ENCODE assay signal across 8 cellular contexts in the genomic region with DNA sequence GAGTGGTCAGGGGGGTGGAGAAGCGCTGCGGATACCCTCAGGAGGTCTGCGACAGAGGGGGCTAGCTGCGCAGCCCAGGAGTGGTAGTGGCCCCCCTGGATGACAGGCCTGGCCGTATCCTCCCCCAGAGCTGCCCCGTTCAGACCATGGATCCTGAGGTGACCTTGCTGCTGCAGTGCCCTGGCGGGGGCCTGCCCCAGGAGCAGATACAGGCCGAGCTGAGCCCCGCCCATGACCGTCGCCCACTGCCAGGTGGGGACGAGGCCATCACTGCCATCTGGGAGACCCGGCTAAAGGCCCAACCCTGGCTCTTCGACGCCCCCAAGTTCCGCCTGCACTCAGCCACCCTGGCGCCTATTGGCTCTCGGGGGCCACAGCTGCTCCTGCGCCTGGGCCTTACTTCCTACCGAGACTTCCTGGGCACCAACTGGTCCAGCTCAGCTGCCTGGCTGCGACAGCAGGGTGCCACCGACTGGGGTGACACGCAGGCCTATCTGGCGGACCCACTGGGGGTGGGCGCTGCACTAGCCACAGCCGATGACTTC. TPM values are rescaled to one million over a fixed set of nuclear protein-coding genes. Genes with fewer than 3 reads are reported as not detected.
DNase-seq lines count a peak whose midpoint lies in the region; ATAC-seq and TF ChIP-seq lines count a peak whose summit lies in the region.

No MANE protein-coding gene starts in this region.

- peak; percentile 20 for ATAC-seq in HG03354 (IDR thresholded peaks at IDR 0.05; ENCODE audit: poor library complexity, severe bottlenecking, unreplicated experiment)
- peak; percentile 32 to 48 for ATAC-seq in gastrocnemius medialis
- no peak for ATAC-seq in HG02870 (IDR thresholded peaks at IDR 0.05; ENCODE audit: unreplicated experiment)
- ATAC-seq in GM21717 (IDR thresholded peaks at IDR 0.05; ENCODE audit: unreplicated experiment), result no peak

- H3K27me3 Mint-ChIP-seq in activated naive CD4-positive, alpha-beta T cell treated with anti-CD3 and anti-CD28 coated beads, Interleukin-2, amount 50 U/mL, for 24 hours, result no peaks in the 10 kb centered on the region

- peak overlapping the region; percentile 87 for H3K4me3 Mint-ChIP-seq in activated naive CD4-positive, alpha-beta T cell treated with anti-CD3 and anti-CD28 coated beads, Interleukin-2, amount 50 U/mL, for 24 hours

- intact Hi-C loops in left ventricle myocardium inferior (cut with micrococcal nuclease) (no loop called here), gastrocnemius medialis (cut with DNase I; ENCODE audit: low total_unique reads) (loop anchor here (1.0 to 5.0 kb wide), 3 partner anchors 19 to 59 kb away; partner anchors contain the start of genes MACROD1 and STIP1)

- DNase-seq in Peyer's patch, result peak; percentile 77 to 89 (median 85)
- peak; percentile 60 for DNase-seq in left ventricle myocardium inferior
- peak; percentile 41 to 74 for DNase-seq in gastrocnemius medialis

- TF ChIP-seq CTCF in Peyer's patch (IDR thresholded peaks at IDR 0.05) (peak in 1 of 6 experiments; percentile 8), left ventricle myocardium inferior (IDR thresholded peaks at IDR 0.05; ENCODE audit: borderline replicate concordance) (no peak), gastrocnemius medialis (IDR thresholded peaks at IDR 0.05 in 4 of 5, conservative IDR thresholded peaks at IDR 0.05 in 1 of 5) (no peak)

- in situ Hi-C loops in gastrocnemius medialis (cut with MboI; ENCODE audit: low sequenced_read_pairs in 4 of 4), result no loop called here

- no peaks in the 10 kb centered on the region for H3K9me3 ChIP-seq in Peyer's patch
- no peaks in the 10 kb centered on the region for H3K9me3 ChIP-seq in left ventricle myocardium inferior (replicated peaks)
- no peaks in the 10 kb centered on the region for H3K9me3 ChIP-seq in gastrocnemius medialis

- TF ChIP-seq POLR2A in Peyer's patch (IDR thresholded peaks at IDR 0.05) (no peak), gastrocnemius medialis (IDR thresholded peaks at IDR 0.05) (peak in 1 of 2 donors; percentile 5)

- peak overlapping the region; percentile 86 to 97 (median 92) for H3K27ac ChIP-seq in Peyer's patch
- peak overlapping the region; percentile 98 for H3K27ac ChIP-seq in left ventricle myocardium inferior (replicated peaks)
- peak overlapping the region; percentile 95 to 99 (median 96) for H3K27ac ChIP-seq in gastrocnemius medialis

- no peaks in the 10 kb centered on the region for H3K36me3 Mint-ChIP-seq in activated naive CD4-positive, alpha-beta T cell treated with anti-CD3 and anti-CD28 coated beads, Interleukin-2, amount 50 U/mL, for 24 hours

- H3K27me3 ChIP-seq in Peyer's patch (no peaks in the 10 kb centered on the region), left ventricle myocardium inferior (ENCODE audit: low read depth) (no peaks in the 10 kb centered on the region), gastrocnemius medialis (no peaks in the 10 kb centered on the region)

- H3K4me1 ChIP-seq in Peyer's patch, result peaks cover 0 to 41% (median 13%) of the 10 kb centered on the region in 4 donors
- H3K4me1 ChIP-seq in left ventricle myocardium inferior, result peaks cover 75% of the 10 kb centered on the region
- peaks cover 48 to 55% of the 10 kb centered on the region in 2 donors for H3K4me1 ChIP-seq in gastrocnemius medialis

- peak overlapping the region; percentile 93 for H3K4me3 ChIP-seq in GM08714 (ENCODE audit: low read length)
- peak overlapping the region; percentile 67 to 87 (median 76) for H3K4me3 ChIP-seq in Peyer's patch
- H3K4me3 ChIP-seq in left ventricle myocardium inferior, result peak overlapping the region; percentile 95
- peak overlapping the region; percentile 86 to 92 (median 88) for H3K4me3 ChIP-seq in gastrocnemius medialis

- H3K9me3 Mint-ChIP-seq in activated naive CD4-positive, alpha-beta T cell treated with anti-CD3 and anti-CD28 coated beads, Interleukin-2, amount 50 U/mL, for 24 hours, result no peaks in the 10 kb centered on the region

- H3K4me1 Mint-ChIP-seq in activated naive CD4-positive, alpha-beta T cell treated with anti-CD3 and anti-CD28 coated beads, Interleukin-2, amount 50 U/mL, for 24 hours, result peaks cover 40% of the 10 kb centered on the region

- peaks cover 0 to 10% (median 0%) of the 10 kb centered on the region in 3 donors for H3K36me3 ChIP-seq in Peyer's patch
- peaks cover 6% of the 10 kb centered on the region for H3K36me3 ChIP-seq in left ventricle myocardium inferior
- H3K36me3 ChIP-seq in gastrocnemius medialis, result no peaks in the 10 kb centered on the region

- peak overlapping the region; percentile 62 for H3K27ac Mint-ChIP-seq in activated naive CD4-positive, alpha-beta T cell treated with anti-CD3 and anti-CD28 coated beads, Interleukin-2, amount 50 U/mL, for 24 hours

RNA-seq across cellular contexts. Expression of gene NUDT22, which starts 0.5 kb away (rescaled TPM):
- total RNA-seq in Peyer's patch (100 to 1,000 TPM; 145 to 190 (median 156) TPM), left ventricle myocardium inferior (65.2 TPM), gastrocnemius medialis (10 to 100 TPM; 32.3 to 70.7 (median 53.4) TPM)

RNA-seq across cellular contexts. Expression of gene TRPT1, which starts 0.6 kb away (rescaled TPM):
- total RNA-seq in Peyer's patch (10 to 100 TPM; 82.5 to 90.2 (median 87.4) TPM), left ventricle myocardium inferior (82.3 TPM), gastrocnemius medialis (100 to 1,000 TPM in 3 of 4 donors, 10 to 100 TPM in 1; 80.9 to 231 (median 139) TPM)

RNA-seq across cellular contexts. Expression of gene DNAJC4, which starts 3.8 kb away (rescaled TPM):
- total RNA-seq in Peyer's patch, result 10 to 100 TPM; 42.9 to 95.0 (median 80.3) TPM
- 59.9 TPM for total RNA-seq in left ventricle myocardium inferior
- 10 to 100 TPM; 13.8 to 30.0 (median 18.9) TPM for total RNA-seq in gastrocnemius medialis

RNA-seq across cellular contexts. Expression of gene VEGFB, which starts 7.8 kb away (rescaled TPM):
- total RNA-seq in Peyer's patch (10 to 100 TPM; 21.7 to 66.8 (median 42.5) TPM), left ventricle myocardium inferior (272 TPM), gastrocnemius medialis (10 to 100 TPM; 33.6 to 87.5 (median 58.2) TPM)

RNA-seq across cellular contexts. Expression of gene FKBP2, which starts 14.3 kb away (rescaled TPM):
- total RNA-seq in Peyer's patch, result 100 to 1,000 TPM in 1 of 4 donors, 10 to 100 TPM in 3; 46.2 to 101 (median 94.0) TPM
- total RNA-seq in left ventricle myocardium inferior, result 45.5 TPM
- 10 to 100 TPM; 20.2 to 54.7 (median 27.6) TPM for total RNA-seq in gastrocnemius medialis

Comparison
In these comparisons a context has a peak if more than half of its experiments do, and no peak if none do; other contexts are left out.
1. ATAC-seq: peak in HG03354 (single experiment) and gastrocnemius medialis (2 of 2); none in HG02870 (single experiment) and GM21717 (single experiment).
2. Peak in every context shown above with its lines, with median percentiles within 50 percentile points of each other: H3K4me3 ChIP-seq, DNase-seq and H3K27ac ChIP-seq.